ENCODE assay signal across 19 cellular contexts in genomic region chr12:52580496-52580895, GRCh38. TPM values are rescaled to one million over a fixed set of nuclear protein-coding genes. Genes with fewer than 3 reads are reported as not detected.
DNase-seq lines count a peak whose midpoint lies in the region; ATAC-seq and TF ChIP-seq lines count a peak whose summit lies in the region.
"Had no signal": no experiment of that assay in that cellular context is flagged by ENCODE, and none has a peak within 500 bp of the region (broad histone marks: within the 10 kb centered on the region; RNA-seq: fewer than 3 reads in every experiment).

No MANE protein-coding gene starts in this region.

- no TSS peak for BruUV-seq in PC-3 (replicated peaks; lab: Mats Ljungman, UMichigan)

- TF ChIP-seq CTCF in epithelial cell of esophagus (IDR thresholded peaks at IDR 0.05; ENCODE audit: insufficient read depth, low read depth, low read length, missing control alignments) (no peak), PC-3 (conservative IDR thresholded peaks at IDR 0.05; ENCODE audit: low read depth, low read length) (no peak), lower lobe of right lung (IDR thresholded peaks at IDR 0.05) (no peak)

- H3K4me1 ChIP-seq in PC-3 (ENCODE audit: insufficient read depth, low read length) (peaks cover 8% of the 10 kb centered on the region; the same call in 1 of the 2 replicates), lower lobe of right lung (no peaks in the 10 kb centered on the region)
- H3K4me1 ChIP-seq: esophagus muscularis mucosa, Peyer's patch, stomach had no signal

- intact Hi-C loops in sciatic nerve (cut with DNase I) (loop anchor here (5.0 kb wide), 1 partner anchor 297 kb away; no protein-coding TSS in a partner anchor), PC-3 (cut with micrococcal nuclease) (loop anchor here (10.0 kb wide), 1 partner anchor 404 kb away; no protein-coding TSS in a partner anchor), lower lobe of right lung (cut with DNase I) (loop anchor here (5.0 kb wide), 1 partner anchor 302 kb away; no protein-coding TSS in a partner anchor)

- H3K9me3 ChIP-seq in PC-3 (ENCODE audit: low read length) (no peaks in the 10 kb centered on the region), lower lobe of right lung (no peaks in the 10 kb centered on the region)
- H3K9me3 ChIP-seq: esophagus muscularis mucosa, Peyer's patch, stomach had no signal

- H3K27ac ChIP-seq in PC-3 (ENCODE audit: low read length) (no peak overlapping the region), lower lobe of right lung (no peak overlapping the region)
- H3K27ac ChIP-seq: esophagus muscularis mucosa, Peyer's patch, stomach had no signal

- ATAC-seq in sciatic nerve (no peak), PC-3 (no peak), lower lobe of right lung (no peak)

- no peaks in the 10 kb centered on the region for H3F3A ChIP-seq in PC-3 (ENCODE audit: low read length, unreplicated experiment)

- H3K4me2 ChIP-seq in PC-3 (ENCODE audit: low read length), result no peak overlapping the region

- no peaks in the 10 kb centered on the region for H3K9me2 ChIP-seq in PC-3 (replicated peaks; ENCODE audit: low read length)

- H3K4me3 ChIP-seq in epithelial cell of esophagus (ENCODE audit: low read length), result no peak overlapping the region
- H3K4me3 ChIP-seq in PC-3 (ENCODE audit: low read length), result no peak overlapping the region
- no peak overlapping the region for H3K4me3 ChIP-seq in lower lobe of right lung
- H3K4me3 ChIP-seq: esophagus muscularis mucosa, Peyer's patch, stomach had no signal

- no peak overlapping the region for H2AFZ ChIP-seq in PC-3 (ENCODE audit: low read length)

- H3K27me3 ChIP-seq in PC-3 (ENCODE audit: low read length) (no peaks in the 10 kb centered on the region), lower lobe of right lung (ENCODE audit: low read depth) (peaks cover 15% of the 10 kb centered on the region)
- H3K27me3 ChIP-seq: Peyer's patch, stomach had no signal

- no peak overlapping the region for H3K9ac ChIP-seq in PC-3 (ENCODE audit: low read length)

- H3K79me2 ChIP-seq in PC-3 (ENCODE audit: low read length), result no peaks in the 10 kb centered on the region

- H4K20me1 ChIP-seq in PC-3 (ENCODE audit: low read length), result no peaks in the 10 kb centered on the region

- H3K36me3 ChIP-seq in PC-3 (ENCODE audit: low read depth, low read length) (no peaks in the 10 kb centered on the region), lower lobe of right lung (no peaks in the 10 kb centered on the region)
- H3K36me3 ChIP-seq: esophagus muscularis mucosa, Peyer's patch, stomach had no signal

- CTCF ChIA-PET in PC-3 (lab: Charles Lee), result interaction anchor here (0.6 to 1.2 kb wide), 2 partner anchors 73 to 285 kb away, joined by 4 to 8 read pairs; no protein-coding TSS in a partner anchor

- DNase-seq in DMS153 (lab: John Stamatoyannopoulos, UW), result peak; percentile 28
- DNase-seq in NCI-H526 treated with DMSO at 0.1 percent for 48 hours (lab: John Stamatoyannopoulos, UW), result peak; percentile 86
- DNase-seq in epithelial cell of esophagus (ENCODE audit: low read depth), result peak; percentile 35
- DNase-seq in sciatic nerve (ENCODE audit: low spot score), result peak; percentile 17
- no peak for DNase-seq in T1000 (lab: John Stamatoyannopoulos, UW)
- DNase-seq in medulla oblongata (ENCODE audit: extremely low spot score), result no peak
- DNase-seq in PC-3, result no peak
- DNase-seq in lower lobe of right lung, result no peak
- DNase-seq: activated CD4-positive, alpha-beta T cell treated with anti-CD3 and anti-CD28 coated beads, Interleukin-2, amount 50 U/mL, for 4 hours; activated naive CD4-positive, alpha-beta T cell treated with anti-CD3 and anti-CD28 coated beads, Interleukin-2, amount 50 U/mL, for 16 hours; activated T-cell treated with anti-CD3 and anti-CD28 coated beads, Interleukin-2, amount 50 U/mL, for 1 hour; dermis blood vessel endothelial cell; glutamatergic neuron; NCI-H2081 treated with DMSO at 0.1 percent for 48 hours; Peyer's patch; stomach had no signal

- POLR2A ChIA-PET in PC-3 (lab: Charles Lee; ENCODE audit: unreplicated experiment), result interaction anchor here (0.6 kb wide), 2 partner anchors 212 to 500 kb away, joined by 3 to 9 read pairs; no protein-coding TSS in a partner anchor

RNA-seq across cellular contexts. Expression of gene KRT74, which starts 6.9 kb away (rescaled TPM):
- total RNA-seq in sciatic nerve, result not detected
- total RNA-seq in PC-3 (2014; rRNA removed), result not detected in 2 replicates
- total RNA-seq in lower lobe of right lung, result not detected
- total RNA-seq: dermis blood vessel endothelial cell, esophagus muscularis mucosa, lung microvascular endothelial cell, Peyer's patch, renal cortical epithelial cell, stomach had no signal

RNA-seq across cellular contexts. Expression of gene KRT72, which starts 20.8 kb away (rescaled TPM):
- total RNA-seq in sciatic nerve (0.18 TPM), PC-3 (2014; rRNA removed) (not detected in 2 replicates), lower lobe of right lung (not detected)
- total RNA-seq: dermis blood vessel endothelial cell, esophagus muscularis mucosa, lung microvascular endothelial cell, renal cortical epithelial cell, stomach had no signal

RNA-seq across cellular contexts. Expression of gene KRT71, which starts 27.6 kb away (rescaled TPM):
- total RNA-seq in sciatic nerve (not detected), PC-3 (2014; rRNA removed) (not detected in 2 replicates), lower lobe of right lung (not detected)
- total RNA-seq: dermis blood vessel endothelial cell, esophagus muscularis mucosa, lung microvascular endothelial cell, Peyer's patch, renal cortical epithelial cell, stomach had no signal

RNA-seq across cellular contexts. Expression of gene KRT73, which starts 37.9 kb away (rescaled TPM):
- total RNA-seq in sciatic nerve, result not detected
- total RNA-seq in PC-3 (2014; rRNA removed), result not detected in 2 replicates
- not detected for total RNA-seq in lower lobe of right lung
- total RNA-seq: dermis blood vessel endothelial cell, esophagus muscularis mucosa, lung microvascular endothelial cell, renal cortical epithelial cell, stomach had no signal

Comparison
In these comparisons a context has a peak if more than half of its experiments do, and no peak if none do; other contexts are left out.
1. DNase-seq: peak in DMS153 (single experiment), NCI-H526 treated with DMSO at 0.1 percent for 48 hours (single experiment), epithelial cell of esophagus (single experiment) and sciatic nerve (single experiment); none in T1000 (single experiment), medulla oblongata (single experiment), PC-3 (single experiment) and lower lobe of right lung (single experiment).